18 cellular contexts compared by ENCODE assay signal in genomic region chr20:19115581-19115980, GRCh38.
DNase-seq lines count a peak whose midpoint lies in the region; ATAC-seq and TF ChIP-seq lines count a peak whose summit lies in the region.
"Had no signal": no experiment of that assay in that cellular context is flagged by ENCODE, and none has a peak within 500 bp of the region (broad histone marks: within the 10 kb centered on the region; RNA-seq: fewer than 3 reads in every experiment).

No MANE protein-coding gene starts in this region.

- H3K79me2 ChIP-seq in PC-3 (ENCODE audit: low read length) = no peaks in the 10 kb centered on the region

- H3K4me1 Mint-ChIP-seq in immature natural killer cell = peaks cover 27 to 34% of the 10 kb centered on the region in 2 donors
- H3K4me1 Mint-ChIP-seq: CD14-positive monocyte; CD4-positive, alpha-beta memory T cell had no signal

- no TSS peak for BruUV-seq in PC-3 (replicated peaks; lab: Mats Ljungman, UMichigan)

- TF ChIP-seq POLR2A in lower leg skin (IDR thresholded peaks at IDR 0.05) = no peak

- H3K9me3 ChIP-seq in right atrium auricular region = no peaks in the 10 kb centered on the region
- H3K9me3 ChIP-seq in left ventricle myocardium inferior (replicated peaks) = no peaks in the 10 kb centered on the region
- no peaks in the 10 kb centered on the region for H3K9me3 ChIP-seq in PC-3 (ENCODE audit: low read length)
- H3K9me3 ChIP-seq: BLaER1 had no signal

- H3K4me3 ChIP-seq in right atrium auricular region (no peak overlapping the region), left ventricle myocardium inferior (no peak overlapping the region), PC-3 (ENCODE audit: low read length) (no peak overlapping the region), lower leg skin (ENCODE audit: low read depth, poor library complexity, severe bottlenecking) (no peak overlapping the region)
- H3K4me3 ChIP-seq: BLaER1, GM23248 had no signal

- no peak for ATAC-seq in PC-3

- H3K4me1 ChIP-seq in right atrium auricular region (no peaks in the 10 kb centered on the region), left ventricle myocardium inferior (no peaks in the 10 kb centered on the region), PC-3 (ENCODE audit: insufficient read depth, low read length) (peaks cover 4% of the 10 kb centered on the region; the same call in 1 of the 2 replicates)
- H3K4me1 ChIP-seq: BLaER1 had no signal

- CTCF ChIA-PET in PC-3 (lab: Charles Lee) = no interaction called here

- H3K9me2 ChIP-seq in PC-3 (replicated peaks; ENCODE audit: low read length) = no peaks in the 10 kb centered on the region

- H2AFZ ChIP-seq in PC-3 (ENCODE audit: low read length) = no peak overlapping the region
- H2AFZ ChIP-seq: GM23248 had no signal

- H4K20me1 ChIP-seq in PC-3 (ENCODE audit: low read length) = no peaks in the 10 kb centered on the region
- H4K20me1 ChIP-seq: BLaER1 had no signal

- no peaks in the 10 kb centered on the region for H3K27me3 ChIP-seq in right atrium auricular region
- H3K27me3 ChIP-seq in left ventricle myocardium inferior (ENCODE audit: low read depth) = no peaks in the 10 kb centered on the region
- H3K27me3 ChIP-seq in PC-3 (ENCODE audit: low read length) = no peaks in the 10 kb centered on the region; the same call in 1 of the 2 replicates
- H3K27me3 ChIP-seq: BLaER1 had no signal

- H3K27me3 Mint-ChIP-seq in immature natural killer cell (ENCODE audit: low read depth in 3 of 3) = peaks cover 0 to 2% (median 0%) of the 10 kb centered on the region in 3 donors
- H3K27me3 Mint-ChIP-seq: CD4-positive, alpha-beta memory T cell had no signal

- H3K4me2 ChIP-seq in PC-3 (ENCODE audit: low read length) = no peak overlapping the region
- H3K4me2 ChIP-seq: BLaER1 had no signal

- H3K36me3 Mint-ChIP-seq in immature natural killer cell = no peaks in the 10 kb centered on the region
- H3K36me3 Mint-ChIP-seq: CD14-positive monocyte; CD4-positive, alpha-beta memory T cell had no signal

- H3K36me3 ChIP-seq in right atrium auricular region (no peaks in the 10 kb centered on the region), left ventricle myocardium inferior (no peaks in the 10 kb centered on the region), PC-3 (ENCODE audit: low read depth, low read length) (no peaks in the 10 kb centered on the region)
- H3K36me3 ChIP-seq: BLaER1 had no signal

- H3F3A ChIP-seq in PC-3 (ENCODE audit: low read length, unreplicated experiment) = no peaks in the 10 kb centered on the region

- H3K27ac Mint-ChIP-seq in immature natural killer cell = peak overlapping the region in 5 of 6 donors; percentile 9 to 84 (median 75)
- H3K27ac Mint-ChIP-seq: CD4-positive, alpha-beta memory T cell; HFFc6 had no signal

- WGBS in lower leg skin, 2 donors = 77 to 82% methylated on average over 6 of the region's 6 CpGs

- H3K27ac ChIP-seq in right atrium auricular region = no peak overlapping the region
- H3K27ac ChIP-seq in left ventricle myocardium inferior (replicated peaks) = no peak overlapping the region
- H3K27ac ChIP-seq in VCaP = peak overlapping the region; percentile 37; the same call in 1 of the 2 replicates
- no peak overlapping the region for H3K27ac ChIP-seq in PC-3 (ENCODE audit: low read length)
- H3K27ac ChIP-seq: BLaER1, GM23248, HL-60 had no signal

- TF ChIP-seq CTCF in right atrium auricular region (IDR thresholded peaks at IDR 0.05) (no peak), left ventricle myocardium inferior (IDR thresholded peaks at IDR 0.05; ENCODE audit: borderline replicate concordance) (no peak), VCaP (conservative IDR thresholded peaks at IDR 0.05) (no peak), PC-3 (conservative IDR thresholded peaks at IDR 0.05; ENCODE audit: low read depth, low read length) (no peak), lower leg skin (IDR thresholded peaks at IDR 0.05) (no peak)

- POLR2A ChIA-PET in PC-3 (lab: Charles Lee; ENCODE audit: unreplicated experiment) = no interaction called here

- peak; percentile 7 for DNase-seq in right atrium auricular region (ENCODE audit: low spot score)
- DNase-seq in left ventricle myocardium inferior = no peak
- no peak for DNase-seq in immature natural killer cell
- no peak for DNase-seq in PC-3
- no peak for DNase-seq in NCI-H187 treated with DMSO at 0.1 percent for 48 hours (lab: John Stamatoyannopoulos, UW)
- no peak for DNase-seq in lower leg skin (ENCODE audit: low spot score in 2 of 2)
- DNase-seq: 8988T; CD4-positive, alpha-beta memory T cell; DMS153; DMS79; GDM1; GM23248; HCEC 1CT; HFFc6 had no signal

- H3K4me3 Mint-ChIP-seq in immature natural killer cell = peak overlapping the region in 1 of 5 donors; percentile 38
- H3K4me3 Mint-ChIP-seq: CD14-positive monocyte; CD4-positive, alpha-beta memory T cell; HFFc6 had no signal

- intact Hi-C loops in left ventricle myocardium inferior (cut with micrococcal nuclease) (no loop called here), PC-3 (cut with micrococcal nuclease) (no loop called here), lower leg skin (cut with DNase I; ENCODE audit: low total_unique reads) (no loop called here)

- H3K9ac ChIP-seq in PC-3 (ENCODE audit: low read length) = no peak overlapping the region
- H3K9ac ChIP-seq: BLaER1, GM23248 had no signal

- no peaks in the 10 kb centered on the region for H3K9me3 Mint-ChIP-seq in immature natural killer cell
